1 cellular context compared by ENCODE assay signal in the genomic region with DNA sequence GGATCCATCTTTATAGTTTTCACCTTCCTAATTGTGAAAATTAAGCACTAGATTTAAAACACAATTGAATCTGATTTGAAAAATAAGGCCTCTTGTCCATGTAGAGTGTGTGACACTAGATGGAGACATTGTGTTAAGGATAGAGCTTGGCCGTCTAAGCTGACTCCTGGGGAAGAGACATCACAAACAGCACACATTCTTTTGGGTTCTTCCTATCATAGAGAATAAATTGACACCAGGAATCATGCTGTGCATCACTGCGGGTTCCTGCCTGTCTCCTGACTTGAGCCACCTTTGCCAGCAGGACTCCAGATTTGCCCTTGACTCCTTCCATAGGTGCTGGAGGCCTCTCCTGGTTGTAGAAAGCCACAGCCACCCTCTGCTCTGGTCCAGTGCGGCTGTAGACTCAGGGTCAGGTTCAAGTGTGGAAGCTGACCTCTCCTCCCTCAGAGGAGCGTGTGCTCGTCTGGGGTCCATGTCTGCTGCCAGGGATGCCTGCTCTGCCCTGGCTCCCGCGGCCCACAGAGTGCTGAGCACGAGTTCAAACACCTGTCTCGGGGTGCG.
TF ChIP-seq lines count a peak whose summit lies in the region.

No MANE protein-coding gene starts in this region.

TF ChIP-seq in GM23338, 12 proteins besides CTCF, POLR2A, EP300 and RAD21:
- TF ChIP-seq, protein P1, sequence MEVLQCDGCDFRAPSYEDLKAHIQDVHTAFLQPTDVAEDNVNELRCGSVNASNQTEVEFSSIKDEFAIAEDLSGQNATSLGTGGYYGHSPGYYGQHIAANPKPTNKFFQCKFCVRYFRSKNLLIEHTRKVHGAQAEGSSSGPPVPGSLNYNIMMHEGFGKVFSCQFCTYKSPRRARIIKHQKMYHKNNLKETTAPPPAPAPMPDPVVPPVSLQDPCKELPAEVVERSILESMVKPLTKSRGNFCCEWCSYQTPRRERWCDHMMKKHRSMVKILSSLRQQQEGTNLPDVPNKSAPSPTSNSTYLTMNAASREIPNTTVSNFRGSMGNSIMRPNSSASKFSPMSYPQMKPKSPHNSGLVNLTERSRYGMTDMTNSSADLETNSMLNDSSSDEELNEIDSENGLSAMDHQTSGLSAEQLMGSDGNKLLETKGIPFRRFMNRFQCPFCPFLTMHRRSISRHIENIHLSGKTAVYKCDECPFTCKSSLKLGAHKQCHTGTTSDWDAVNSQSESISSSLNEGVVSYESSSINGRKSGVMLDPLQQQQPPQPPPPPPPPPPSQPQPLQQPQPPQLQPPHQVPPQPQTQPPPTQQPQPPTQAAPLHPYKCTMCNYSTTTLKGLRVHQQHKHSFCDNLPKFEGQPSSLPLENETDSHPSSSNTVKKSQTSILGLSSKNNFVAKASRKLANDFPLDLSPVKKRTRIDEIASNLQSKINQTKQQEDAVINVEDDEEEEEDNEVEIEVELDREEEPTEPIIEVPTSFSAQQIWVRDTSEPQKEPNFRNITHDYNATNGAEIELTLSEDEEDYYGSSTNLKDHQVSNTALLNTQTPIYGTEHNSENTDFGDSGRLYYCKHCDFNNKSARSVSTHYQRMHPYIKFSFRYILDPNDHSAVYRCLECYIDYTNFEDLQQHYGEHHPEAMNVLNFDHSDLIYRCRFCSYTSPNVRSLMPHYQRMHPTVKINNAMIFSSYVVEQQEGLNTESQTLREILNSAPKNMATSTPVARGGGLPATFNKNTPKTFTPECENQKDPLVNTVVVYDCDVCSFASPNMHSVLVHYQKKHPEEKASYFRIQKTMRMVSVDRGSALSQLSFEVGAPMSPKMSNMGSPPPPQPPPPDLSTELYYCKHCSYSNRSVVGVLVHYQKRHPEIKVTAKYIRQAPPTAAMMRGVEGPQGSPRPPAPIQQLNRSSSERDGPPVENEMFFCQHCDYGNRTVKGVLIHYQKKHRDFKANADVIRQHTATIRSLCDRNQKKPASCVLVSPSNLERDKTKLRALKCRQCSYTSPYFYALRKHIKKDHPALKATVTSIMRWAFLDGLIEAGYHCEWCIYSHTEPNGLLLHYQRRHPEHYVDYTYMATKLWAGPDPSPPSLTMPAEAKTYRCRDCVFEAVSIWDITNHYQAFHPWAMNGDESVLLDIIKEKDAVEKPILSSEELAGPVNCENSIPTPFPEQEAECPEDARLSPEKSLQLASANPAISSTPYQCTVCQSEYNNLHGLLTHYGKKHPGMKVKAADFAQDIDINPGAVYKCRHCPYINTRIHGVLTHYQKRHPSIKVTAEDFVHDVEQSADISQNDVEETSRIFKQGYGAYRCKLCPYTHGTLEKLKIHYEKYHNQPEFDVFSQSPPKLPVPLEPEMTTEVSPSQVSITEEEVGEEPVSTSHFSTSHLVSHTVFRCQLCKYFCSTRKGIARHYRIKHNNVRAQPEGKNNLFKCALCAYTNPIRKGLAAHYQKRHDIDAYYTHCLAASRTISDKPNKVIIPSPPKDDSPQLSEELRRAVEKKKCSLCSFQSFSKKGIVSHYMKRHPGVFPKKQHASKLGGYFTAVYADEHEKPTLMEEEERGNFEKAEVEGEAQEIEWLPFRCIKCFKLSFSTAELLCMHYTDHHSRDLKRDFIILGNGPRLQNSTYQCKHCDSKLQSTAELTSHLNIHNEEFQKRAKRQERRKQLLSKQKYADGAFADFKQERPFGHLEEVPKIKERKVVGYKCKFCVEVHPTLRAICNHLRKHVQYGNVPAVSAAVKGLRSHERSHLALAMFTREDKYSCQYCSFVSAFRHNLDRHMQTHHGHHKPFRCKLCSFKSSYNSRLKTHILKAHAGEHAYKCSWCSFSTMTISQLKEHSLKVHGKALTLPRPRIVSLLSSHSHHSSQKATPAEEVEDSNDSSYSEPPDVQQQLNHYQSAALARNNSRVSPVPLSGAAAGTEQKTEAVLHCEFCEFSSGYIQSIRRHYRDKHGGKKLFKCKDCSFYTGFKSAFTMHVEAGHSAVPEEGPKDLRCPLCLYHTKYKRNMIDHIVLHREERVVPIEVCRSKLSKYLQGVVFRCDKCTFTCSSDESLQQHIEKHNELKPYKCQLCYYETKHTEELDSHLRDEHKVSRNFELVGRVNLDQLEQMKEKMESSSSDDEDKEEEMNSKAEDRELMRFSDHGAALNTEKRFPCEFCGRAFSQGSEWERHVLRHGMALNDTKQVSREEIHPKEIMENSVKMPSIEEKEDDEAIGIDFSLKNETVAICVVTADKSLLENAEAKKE (CRISPR knock-in tag; IDR thresholded peaks at IDR 0.05) = no peak
- no peak for TF ChIP-seq STAT1 (IDR thresholded peaks at IDR 0.05; ENCODE audit: unreplicated experiment)
- no peak for TF ChIP-seq CREB1 (CRISPR knock-in tag; IDR thresholded peaks at IDR 0.05; ENCODE audit: low read depth)
- no peak for TF ChIP-seq POLR2AphosphoS5 (IDR thresholded peaks at IDR 0.05; ENCODE audit: low read depth)
- TF ChIP-seq, protein P2, sequence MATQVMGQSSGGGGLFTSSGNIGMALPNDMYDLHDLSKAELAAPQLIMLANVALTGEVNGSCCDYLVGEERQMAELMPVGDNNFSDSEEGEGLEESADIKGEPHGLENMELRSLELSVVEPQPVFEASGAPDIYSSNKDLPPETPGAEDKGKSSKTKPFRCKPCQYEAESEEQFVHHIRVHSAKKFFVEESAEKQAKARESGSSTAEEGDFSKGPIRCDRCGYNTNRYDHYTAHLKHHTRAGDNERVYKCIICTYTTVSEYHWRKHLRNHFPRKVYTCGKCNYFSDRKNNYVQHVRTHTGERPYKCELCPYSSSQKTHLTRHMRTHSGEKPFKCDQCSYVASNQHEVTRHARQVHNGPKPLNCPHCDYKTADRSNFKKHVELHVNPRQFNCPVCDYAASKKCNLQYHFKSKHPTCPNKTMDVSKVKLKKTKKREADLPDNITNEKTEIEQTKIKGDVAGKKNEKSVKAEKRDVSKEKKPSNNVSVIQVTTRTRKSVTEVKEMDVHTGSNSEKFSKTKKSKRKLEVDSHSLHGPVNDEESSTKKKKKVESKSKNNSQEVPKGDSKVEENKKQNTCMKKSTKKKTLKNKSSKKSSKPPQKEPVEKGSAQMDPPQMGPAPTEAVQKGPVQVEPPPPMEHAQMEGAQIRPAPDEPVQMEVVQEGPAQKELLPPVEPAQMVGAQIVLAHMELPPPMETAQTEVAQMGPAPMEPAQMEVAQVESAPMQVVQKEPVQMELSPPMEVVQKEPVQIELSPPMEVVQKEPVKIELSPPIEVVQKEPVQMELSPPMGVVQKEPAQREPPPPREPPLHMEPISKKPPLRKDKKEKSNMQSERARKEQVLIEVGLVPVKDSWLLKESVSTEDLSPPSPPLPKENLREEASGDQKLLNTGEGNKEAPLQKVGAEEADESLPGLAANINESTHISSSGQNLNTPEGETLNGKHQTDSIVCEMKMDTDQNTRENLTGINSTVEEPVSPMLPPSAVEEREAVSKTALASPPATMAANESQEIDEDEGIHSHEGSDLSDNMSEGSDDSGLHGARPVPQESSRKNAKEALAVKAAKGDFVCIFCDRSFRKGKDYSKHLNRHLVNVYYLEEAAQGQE (IDR thresholded peaks at IDR 0.05; ENCODE audit: unreplicated experiment) = no peak
- no peak for TF ChIP-seq EZH2phosphoT487 (IDR thresholded peaks at IDR 0.05; ENCODE audit: unreplicated experiment)
- no peak for TF ChIP-seq NANOG (IDR thresholded peaks at IDR 0.05; ENCODE audit: borderline replicate concordance)
- no peak for TF ChIP-seq ZNF114 (CRISPR knock-in tag; IDR thresholded peaks at IDR 0.05)
- TF ChIP-seq JUNB (IDR thresholded peaks at IDR 0.05; ENCODE audit: unreplicated experiment) = no peak
- TF ChIP-seq ZNF331 (CRISPR knock-in tag; IDR thresholded peaks at IDR 0.05; ENCODE audit: low read depth) = no peak
- no peak for TF ChIP-seq EZH2 (IDR thresholded peaks at IDR 0.05; ENCODE audit: low read depth, unreplicated experiment)
- TF ChIP-seq, protein P3, sequence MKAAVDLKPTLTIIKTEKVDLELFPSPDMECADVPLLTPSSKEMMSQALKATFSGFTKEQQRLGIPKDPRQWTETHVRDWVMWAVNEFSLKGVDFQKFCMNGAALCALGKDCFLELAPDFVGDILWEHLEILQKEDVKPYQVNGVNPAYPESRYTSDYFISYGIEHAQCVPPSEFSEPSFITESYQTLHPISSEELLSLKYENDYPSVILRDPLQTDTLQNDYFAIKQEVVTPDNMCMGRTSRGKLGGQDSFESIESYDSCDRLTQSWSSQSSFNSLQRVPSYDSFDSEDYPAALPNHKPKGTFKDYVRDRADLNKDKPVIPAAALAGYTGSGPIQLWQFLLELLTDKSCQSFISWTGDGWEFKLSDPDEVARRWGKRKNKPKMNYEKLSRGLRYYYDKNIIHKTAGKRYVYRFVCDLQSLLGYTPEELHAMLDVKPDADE (IDR thresholded peaks at IDR 0.05) = no peak
TF ChIP-seq in GM23338: peak in this region for 0.
